1 cellular context compared by ENCODE assay signal in the genomic region with DNA sequence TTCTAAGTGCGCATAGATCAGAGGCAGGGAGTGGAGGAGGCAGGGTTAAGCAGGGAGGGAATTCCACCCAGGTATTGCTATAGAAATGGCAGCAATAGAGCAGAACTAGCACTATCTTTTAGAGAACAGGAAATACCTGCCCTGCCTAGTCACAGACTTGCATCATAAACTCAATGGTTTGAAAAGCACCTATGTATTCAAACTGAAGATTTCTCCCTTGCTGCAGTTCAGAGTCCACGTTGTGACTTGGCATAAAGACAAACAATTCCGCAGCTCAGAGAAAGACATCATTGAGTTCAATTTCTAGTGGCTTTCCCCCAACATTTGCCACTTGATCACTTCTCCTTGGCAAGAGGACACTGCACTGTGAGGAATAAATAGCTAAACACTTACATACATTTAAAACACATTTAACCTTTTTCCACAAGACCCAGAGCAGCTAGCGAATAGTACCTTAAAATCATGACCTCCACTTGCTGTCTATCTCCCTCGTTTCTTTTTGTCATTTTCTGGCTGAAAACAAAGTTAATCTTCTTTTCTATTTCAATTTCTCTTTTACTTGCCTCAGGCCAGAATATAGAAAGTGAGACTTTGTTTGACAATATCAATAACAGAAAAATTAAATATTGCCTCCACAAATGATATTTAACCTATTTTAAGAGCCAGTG.
TF ChIP-seq lines count a peak whose summit lies in the region.

No MANE protein-coding gene starts in this region.

TF ChIP-seq in HepG2, 621 proteins besides CTCF, POLR2A, EP300 and RAD21 (continued from another document and continues in another):
- TF ChIP-seq, protein P1, sequence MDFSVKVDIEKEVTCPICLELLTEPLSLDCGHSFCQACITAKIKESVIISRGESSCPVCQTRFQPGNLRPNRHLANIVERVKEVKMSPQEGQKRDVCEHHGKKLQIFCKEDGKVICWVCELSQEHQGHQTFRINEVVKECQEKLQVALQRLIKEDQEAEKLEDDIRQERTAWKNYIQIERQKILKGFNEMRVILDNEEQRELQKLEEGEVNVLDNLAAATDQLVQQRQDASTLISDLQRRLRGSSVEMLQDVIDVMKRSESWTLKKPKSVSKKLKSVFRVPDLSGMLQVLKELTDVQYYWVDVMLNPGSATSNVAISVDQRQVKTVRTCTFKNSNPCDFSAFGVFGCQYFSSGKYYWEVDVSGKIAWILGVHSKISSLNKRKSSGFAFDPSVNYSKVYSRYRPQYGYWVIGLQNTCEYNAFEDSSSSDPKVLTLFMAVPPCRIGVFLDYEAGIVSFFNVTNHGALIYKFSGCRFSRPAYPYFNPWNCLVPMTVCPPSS (IDR thresholded peaks at IDR 0.05): no peak
- TF ChIP-seq FOXP1 (IDR thresholded peaks at IDR 0.05) (no peak), FOXP1 (CRISPR knock-in tag; IDR thresholded peaks at IDR 0.05) (peak; percentile 81), ARNTL (CRISPR knock-in tag; IDR thresholded peaks at IDR 0.05) (peak; percentile 62; the same call in 1 of the 2 replicates), KAT7 (CRISPR knock-in tag; IDR thresholded peaks at IDR 0.05; ENCODE audit: borderline replicate concordance) (no peak), SP140L (CRISPR knock-in tag; IDR thresholded peaks at IDR 0.05; ENCODE audit: borderline replicate concordance) (no peak), ZNF34 (CRISPR knock-in tag; IDR thresholded peaks at IDR 0.05; ENCODE audit: borderline replicate concordance) (no peak), POGZ (CRISPR knock-in tag; IDR thresholded peaks at IDR 0.05) (peak; percentile 93), REPIN1 (CRISPR knock-in tag; IDR thresholded peaks at IDR 0.05; ENCODE audit: borderline replicate concordance, low read depth) (peak; percentile 76), NR2F2 (IDR thresholded peaks at IDR 0.05; ENCODE audit: borderline replicate concordance, low read depth) (0 out of 2 replicates have a peak, but pooled peaks have one; percentile 23), ZNF317 (CRISPR knock-in tag; IDR thresholded peaks at IDR 0.05) (peak; percentile 42; the same call in 1 of the 2 replicates), SKI (IDR thresholded peaks at IDR 0.05; ENCODE audit: partially characterized antibody) (no peak), KLF13 (CRISPR knock-in tag; IDR thresholded peaks at IDR 0.05) (no peak), ZMAT3 (CRISPR knock-in tag; conservative IDR thresholded peaks at IDR 0.05) (no peak), ETV5 (CRISPR knock-in tag; IDR thresholded peaks at IDR 0.05; ENCODE audit: borderline replicate concordance) (peak; percentile 96), SOX6 (IDR thresholded peaks at IDR 0.05) (no peak), SOX6 (CRISPR knock-in tag; IDR thresholded peaks at IDR 0.05) (peak; percentile 95), PITX1 (CRISPR knock-in tag; IDR thresholded peaks at IDR 0.05) (no peak), ZNF841 (CRISPR knock-in tag; IDR thresholded peaks at IDR 0.05; ENCODE audit: borderline replicate concordance) (no peak), ELF4 (CRISPR knock-in tag; IDR thresholded peaks at IDR 0.05; ENCODE audit: borderline replicate concordance) (peak; percentile 35; the same call in 1 of the 2 replicates), ZNF788 (CRISPR knock-in tag; IDR thresholded peaks at IDR 0.05; ENCODE audit: borderline replicate concordance) (peak; percentile 59; the same call in 1 of the 2 replicates), ZNF549 (CRISPR knock-in tag; IDR thresholded peaks at IDR 0.05) (no peak), FIP1L1 (IDR thresholded peaks at IDR 0.05; ENCODE audit: borderline replicate concordance, insufficient read depth, low read depth, low read length) (no peak), SATB2 (CRISPR knock-in tag; IDR thresholded peaks at IDR 0.05) (no peak), CCDC6 (CRISPR knock-in tag; IDR thresholded peaks at IDR 0.05) (peak; percentile 55; the same call in 1 of the 2 replicates), ZNF264 (CRISPR knock-in tag; IDR thresholded peaks at IDR 0.05) (0 out of 2 replicates have a peak, but pooled peaks have one; percentile 44), POLR2AphosphoS2 (IDR thresholded peaks at IDR 0.05; ENCODE audit: low read depth, low read length) (no peak), CENPX (CRISPR knock-in tag; IDR thresholded peaks at IDR 0.05) (no peak), ARNT (IDR thresholded peaks at IDR 0.05) (no peak), RXRA (CRISPR knock-in tag; IDR thresholded peaks at IDR 0.05) (no peak; the same call in 1 of the 2 replicates), SMARCC2 (IDR thresholded peaks at IDR 0.05) (no peak), RORA (CRISPR knock-in tag; IDR thresholded peaks at IDR 0.05) (no peak), CEBPB (IDR thresholded peaks at IDR 0.05; ENCODE audit: borderline replicate concordance, low read depth, low read length) (peak; percentile 95), KLF15 (CRISPR knock-in tag; IDR thresholded peaks at IDR 0.05; ENCODE audit: borderline replicate concordance) (no peak), ZFAT (CRISPR knock-in tag; conservative IDR thresholded peaks at IDR 0.05) (no peak), RARA (CRISPR knock-in tag; IDR thresholded peaks at IDR 0.05) (peak; percentile 57), ZNF256 (CRISPR knock-in tag; conservative IDR thresholded peaks at IDR 0.05) (no peak), ZFP1 (CRISPR knock-in tag; IDR thresholded peaks at IDR 0.05) (peak; percentile 89; the same call in 1 of the 2 replicates), JDP2 (CRISPR knock-in tag; IDR thresholded peaks at IDR 0.05; ENCODE audit: borderline replicate concordance) (no peak), ZNF138 (CRISPR knock-in tag; IDR thresholded peaks at IDR 0.05; ENCODE audit: low read depth) (no peak), ZFP82 (CRISPR knock-in tag; IDR thresholded peaks at IDR 0.05; ENCODE audit: borderline replicate concordance) (no peak), ZNF547 (CRISPR knock-in tag; IDR thresholded peaks at IDR 0.05) (no peak), MAFF (IDR thresholded peaks at IDR 0.05; ENCODE audit: low read depth, low read length) (peak; percentile 54), HNRNPK (IDR thresholded peaks at IDR 0.05; ENCODE audit: low read depth, low read length, poor library complexity, severe bottlenecking) (no peak), GPN1 (CRISPR knock-in tag; IDR thresholded peaks at IDR 0.05; ENCODE audit: borderline replicate concordance) (no peak)
- TF ChIP-seq, protein P2, sequence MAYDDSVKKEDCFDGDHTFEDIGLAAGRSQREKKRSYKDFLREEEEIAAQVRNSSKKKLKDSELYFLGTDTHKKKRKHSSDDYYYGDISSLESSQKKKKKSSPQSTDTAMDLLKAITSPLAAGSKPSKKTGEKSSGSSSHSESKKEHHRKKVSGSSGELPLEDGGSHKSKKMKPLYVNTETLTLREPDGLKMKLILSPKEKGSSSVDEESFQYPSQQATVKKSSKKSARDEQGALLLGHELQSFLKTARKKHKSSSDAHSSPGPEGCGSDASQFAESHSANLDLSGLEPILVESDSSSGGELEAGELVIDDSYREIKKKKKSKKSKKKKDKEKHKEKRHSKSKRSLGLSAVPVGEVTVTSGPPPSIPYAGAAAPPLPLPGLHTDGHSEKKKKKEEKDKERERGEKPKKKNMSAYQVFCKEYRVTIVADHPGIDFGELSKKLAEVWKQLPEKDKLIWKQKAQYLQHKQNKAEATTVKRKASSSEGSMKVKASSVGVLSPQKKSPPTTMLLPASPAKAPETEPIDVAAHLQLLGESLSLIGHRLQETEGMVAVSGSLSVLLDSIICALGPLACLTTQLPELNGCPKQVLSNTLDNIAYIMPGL (CRISPR knock-in tag; IDR thresholded peaks at IDR 0.05; ENCODE audit: borderline replicate concordance in 1 of 2, low read depth in 1 of 2): peak; percentile 26 to 53; a peak in 2 of 4 replicates
- TF ChIP-seq, protein P3, sequence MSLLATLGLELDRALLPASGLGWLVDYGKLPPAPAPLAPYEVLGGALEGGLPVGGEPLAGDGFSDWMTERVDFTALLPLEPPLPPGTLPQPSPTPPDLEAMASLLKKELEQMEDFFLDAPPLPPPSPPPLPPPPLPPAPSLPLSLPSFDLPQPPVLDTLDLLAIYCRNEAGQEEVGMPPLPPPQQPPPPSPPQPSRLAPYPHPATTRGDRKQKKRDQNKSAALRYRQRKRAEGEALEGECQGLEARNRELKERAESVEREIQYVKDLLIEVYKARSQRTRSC (CRISPR knock-in tag; IDR thresholded peaks at IDR 0.05; ENCODE audit: low read depth): no peak
- TF ChIP-seq, protein P4, sequence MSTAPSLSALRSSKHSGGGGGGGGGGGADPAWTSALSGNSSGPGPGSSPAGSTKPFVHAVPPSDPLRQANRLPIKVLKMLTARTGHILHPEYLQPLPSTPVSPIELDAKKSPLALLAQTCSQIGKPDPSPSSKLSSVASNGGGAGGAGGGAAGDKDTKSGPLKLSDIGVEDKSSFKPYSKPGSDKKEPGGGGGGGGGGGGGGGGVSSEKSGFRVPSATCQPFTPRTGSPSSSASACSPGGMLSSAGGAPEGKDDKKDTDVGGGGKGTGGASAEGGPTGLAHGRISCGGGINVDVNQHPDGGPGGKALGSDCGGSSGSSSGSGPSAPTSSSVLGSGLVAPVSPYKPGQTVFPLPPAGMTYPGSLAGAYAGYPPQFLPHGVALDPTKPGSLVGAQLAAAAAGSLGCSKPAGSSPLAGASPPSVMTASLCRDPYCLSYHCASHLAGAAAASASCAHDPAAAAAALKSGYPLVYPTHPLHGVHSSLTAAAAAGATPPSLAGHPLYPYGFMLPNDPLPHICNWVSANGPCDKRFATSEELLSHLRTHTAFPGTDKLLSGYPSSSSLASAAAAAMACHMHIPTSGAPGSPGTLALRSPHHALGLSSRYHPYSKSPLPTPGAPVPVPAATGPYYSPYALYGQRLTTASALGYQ (CRISPR knock-in tag; IDR thresholded peaks at IDR 0.05): no peak; the same call in 1 of the 2 replicates
- TF ChIP-seq, protein P5, sequence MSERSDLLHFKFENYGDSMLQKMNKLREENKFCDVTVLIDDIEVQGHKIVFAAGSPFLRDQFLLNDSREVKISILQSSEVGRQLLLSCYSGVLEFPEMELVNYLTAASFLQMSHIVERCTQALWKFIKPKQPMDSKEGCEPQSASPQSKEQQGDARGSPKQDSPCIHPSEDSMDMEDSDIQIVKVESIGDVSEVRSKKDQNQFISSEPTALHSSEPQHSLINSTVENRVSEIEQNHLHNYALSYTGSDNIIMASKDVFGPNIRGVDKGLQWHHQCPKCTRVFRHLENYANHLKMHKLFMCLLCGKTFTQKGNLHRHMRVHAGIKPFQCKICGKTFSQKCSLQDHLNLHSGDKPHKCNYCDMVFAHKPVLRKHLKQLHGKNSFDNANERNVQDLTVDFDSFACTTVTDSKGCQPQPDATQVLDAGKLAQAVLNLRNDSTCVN (CRISPR knock-in tag; IDR thresholded peaks at IDR 0.05; ENCODE audit: borderline replicate concordance): no peak; the same call in 1 of the 2 replicates
- TF ChIP-seq, protein P6, sequence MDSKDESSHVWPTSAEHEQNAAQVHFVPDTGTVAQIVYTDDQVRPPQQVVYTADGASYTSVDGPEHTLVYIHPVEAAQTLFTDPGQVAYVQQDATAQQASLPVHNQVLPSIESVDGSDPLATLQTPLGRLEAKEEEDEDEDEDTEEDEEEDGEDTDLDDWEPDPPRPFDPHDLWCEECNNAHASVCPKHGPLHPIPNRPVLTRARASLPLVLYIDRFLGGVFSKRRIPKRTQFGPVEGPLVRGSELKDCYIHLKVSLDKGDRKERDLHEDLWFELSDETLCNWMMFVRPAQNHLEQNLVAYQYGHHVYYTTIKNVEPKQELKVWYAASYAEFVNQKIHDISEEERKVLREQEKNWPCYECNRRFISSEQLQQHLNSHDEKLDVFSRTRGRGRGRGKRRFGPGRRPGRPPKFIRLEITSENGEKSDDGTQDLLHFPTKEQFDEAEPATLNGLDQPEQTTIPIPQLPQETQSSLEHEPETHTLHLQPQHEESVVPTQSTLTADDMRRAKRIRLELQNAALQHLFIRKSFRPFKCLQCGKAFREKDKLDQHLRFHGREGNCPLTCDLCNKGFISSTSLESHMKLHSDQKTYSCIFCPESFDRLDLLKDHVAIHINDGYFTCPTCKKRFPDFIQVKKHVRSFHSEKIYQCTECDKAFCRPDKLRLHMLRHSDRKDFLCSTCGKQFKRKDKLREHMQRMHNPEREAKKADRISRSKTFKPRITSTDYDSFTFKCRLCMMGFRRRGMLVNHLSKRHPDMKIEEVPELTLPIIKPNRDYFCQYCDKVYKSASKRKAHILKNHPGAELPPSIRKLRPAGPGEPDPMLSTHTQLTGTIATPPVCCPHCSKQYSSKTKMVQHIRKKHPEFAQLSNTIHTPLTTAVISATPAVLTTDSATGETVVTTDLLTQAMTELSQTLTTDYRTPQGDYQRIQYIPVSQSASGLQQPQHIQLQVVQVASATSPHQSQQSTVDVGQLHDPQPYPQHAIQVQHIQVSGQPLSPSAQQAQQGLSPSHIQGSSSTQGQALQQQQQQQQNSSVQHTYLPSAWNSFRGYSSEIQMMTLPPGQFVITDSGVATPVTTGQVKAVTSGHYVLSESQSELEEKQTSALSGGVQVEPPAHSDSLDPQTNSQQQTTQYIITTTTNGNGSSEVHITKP (CRISPR knock-in tag; IDR thresholded peaks at IDR 0.05; ENCODE audit: low read depth): peak; percentile 50; the same call in 1 of the 2 replicates
- TF ChIP-seq, protein P7, sequence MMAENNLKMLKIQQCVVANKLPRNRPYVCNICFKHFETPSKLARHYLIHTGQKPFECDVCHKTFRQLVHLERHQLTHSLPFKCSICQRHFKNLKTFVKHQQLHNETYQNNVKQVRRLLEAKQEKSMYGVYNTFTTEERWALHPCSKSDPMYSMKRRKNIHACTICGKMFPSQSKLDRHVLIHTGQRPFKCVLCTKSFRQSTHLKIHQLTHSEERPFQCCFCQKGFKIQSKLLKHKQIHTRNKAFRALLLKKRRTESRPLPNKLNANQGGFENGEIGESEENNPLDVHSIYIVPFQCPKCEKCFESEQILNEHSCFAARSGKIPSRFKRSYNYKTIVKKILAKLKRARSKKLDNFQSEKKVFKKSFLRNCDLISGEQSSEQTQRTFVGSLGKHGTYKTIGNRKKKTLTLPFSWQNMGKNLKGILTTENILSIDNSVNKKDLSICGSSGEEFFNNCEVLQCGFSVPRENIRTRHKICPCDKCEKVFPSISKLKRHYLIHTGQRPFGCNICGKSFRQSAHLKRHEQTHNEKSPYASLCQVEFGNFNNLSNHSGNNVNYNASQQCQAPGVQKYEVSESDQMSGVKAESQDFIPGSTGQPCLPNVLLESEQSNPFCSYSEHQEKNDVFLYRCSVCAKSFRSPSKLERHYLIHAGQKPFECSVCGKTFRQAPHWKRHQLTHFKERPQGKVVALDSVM (CRISPR knock-in tag; IDR thresholded peaks at IDR 0.05): no peak
- TF ChIP-seq, protein P8, sequence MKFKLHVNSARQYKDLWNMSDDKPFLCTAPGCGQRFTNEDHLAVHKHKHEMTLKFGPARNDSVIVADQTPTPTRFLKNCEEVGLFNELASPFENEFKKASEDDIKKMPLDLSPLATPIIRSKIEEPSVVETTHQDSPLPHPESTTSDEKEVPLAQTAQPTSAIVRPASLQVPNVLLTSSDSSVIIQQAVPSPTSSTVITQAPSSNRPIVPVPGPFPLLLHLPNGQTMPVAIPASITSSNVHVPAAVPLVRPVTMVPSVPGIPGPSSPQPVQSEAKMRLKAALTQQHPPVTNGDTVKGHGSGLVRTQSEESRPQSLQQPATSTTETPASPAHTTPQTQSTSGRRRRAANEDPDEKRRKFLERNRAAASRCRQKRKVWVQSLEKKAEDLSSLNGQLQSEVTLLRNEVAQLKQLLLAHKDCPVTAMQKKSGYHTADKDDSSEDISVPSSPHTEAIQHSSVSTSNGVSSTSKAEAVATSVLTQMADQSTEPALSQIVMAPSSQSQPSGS (CRISPR knock-in tag; IDR thresholded peaks at IDR 0.05): peak; percentile 95
- TF ChIP-seq, protein P9, sequence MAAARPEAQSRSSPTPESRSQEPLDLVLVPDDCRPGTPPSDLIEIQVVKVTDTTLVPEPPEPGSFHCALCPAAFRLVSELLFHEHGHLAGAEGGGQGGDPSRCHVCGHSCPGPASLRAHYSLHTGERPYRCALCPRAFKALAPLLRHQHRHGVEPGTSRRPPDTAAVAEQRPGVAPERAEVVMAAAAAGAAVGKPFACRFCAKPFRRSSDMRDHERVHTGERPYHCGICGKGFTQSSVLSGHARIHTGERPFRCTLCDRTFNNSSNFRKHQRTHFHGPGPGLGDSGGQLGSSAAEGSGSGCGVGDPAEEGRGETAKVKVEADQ (CRISPR knock-in tag; IDR thresholded peaks at IDR 0.05; ENCODE audit: borderline replicate concordance): no peak
